In genomic region chr12:90953956-90954421, GRCh38 we compare ENCODE assay signal across 9 cellular contexts. TPM values are rescaled to one million over a fixed set of nuclear protein-coding genes. Genes with fewer than 3 reads are reported as not detected.
DNase-seq lines count a peak whose midpoint lies in the region; ATAC-seq and TF ChIP-seq lines count a peak whose summit lies in the region.
"Had no signal": no experiment of that assay in that cellular context is flagged by ENCODE, and none has a peak within 500 bp of the region (broad histone marks: within the 10 kb centered on the region; RNA-seq: fewer than 3 reads in every experiment).

No MANE protein-coding gene starts in this region.

- peak; percentile 10 for DNase-seq in A673 (ENCODE audit: low spot score)
- peak; percentile 36 for DNase-seq in SK-MEL-5 (ENCODE audit: low read depth, low spot score)
- peak; percentile 69 for DNase-seq in iPS-NIHi11 (ENCODE audit: low spot score)
- no peak for DNase-seq in NCI-H1105 treated with DMSO at 0.1 percent for 48 hours (lab: John Stamatoyannopoulos, UW)
- no peak for DNase-seq in medulla oblongata (ENCODE audit: extremely low spot score)
- no peak for DNase-seq in lower leg skin (ENCODE audit: low spot score in 2 of 2)
- DNase-seq: SHP77 had no signal

- TF ChIP-seq CTCF in A673 (conservative IDR thresholded peaks at IDR 0.05; ENCODE audit: low read depth, low read length), result peak; percentile 33; the same call in 1 of the 2 replicates
- TF ChIP-seq CTCF in lower leg skin (IDR thresholded peaks at IDR 0.05), result no peak

- H3K9me3 ChIP-seq in A673 (ENCODE audit: low read depth, low read length, poor library complexity, severe bottlenecking), result no peaks in the 10 kb centered on the region

- intact Hi-C loops in A673 (cut with micrococcal nuclease; ENCODE audit: unreplicated experiment), result no loop called here
- intact Hi-C loops in lower leg skin (cut with DNase I; ENCODE audit: low total_unique reads), result no loop called here

- ATAC-seq in GM18868 (IDR thresholded peaks at IDR 0.05; ENCODE audit: unreplicated experiment) (peak; percentile 98), HG03342 (IDR thresholded peaks at IDR 0.05; ENCODE audit: unreplicated experiment) (no peak)

- H3K4me3 ChIP-seq in A673 (ENCODE audit: low read depth, low read length, poor library complexity, severe bottlenecking) (no peak overlapping the region), lower leg skin (ENCODE audit: low read depth, poor library complexity, severe bottlenecking) (no peak overlapping the region)

- POLR2A ChIA-PET in A673 (lab: Charles Lee; ENCODE audit: low non-redundant PET), result no interaction called here

- no peaks in the 10 kb centered on the region for H3K36me3 ChIP-seq in A673 (ENCODE audit: insufficient read depth, low read length, poor library complexity, severe bottlenecking)

- WGBS in lower leg skin, 2 donors, result 87% methylated on average over 32 of the region's 32 CpGs

- H3K27me3 ChIP-seq in A673 (replicated peaks; ENCODE audit: insufficient read depth, low read depth, low read length, poor library complexity), result no peaks in the 10 kb centered on the region

- no peak for TF ChIP-seq POLR2A in lower leg skin (IDR thresholded peaks at IDR 0.05)

- BruUV-seq in A673 (replicated peaks; lab: Mats Ljungman, UMichigan), result no TSS peak

- no peaks in the 10 kb centered on the region for H3K4me1 ChIP-seq in A673 (ENCODE audit: insufficient read depth, low read length, poor library complexity, severe bottlenecking)

- no peak overlapping the region for H3K27ac ChIP-seq in A673 (ENCODE audit: low read depth, low read length, poor library complexity, severe bottlenecking)

- CTCF ChIA-PET in A673 (lab: Charles Lee), result no interaction called here

- in situ Hi-C loops in SK-MEL-5 (cut with HindIII; ENCODE audit: low pct_unique_long_range_greater_than_20kb, low sequenced_read_pairs), result no loop called here

RNA-seq across cellular contexts. Expression of gene CCER1, which starts 1.0 kb away (rescaled TPM):
- total RNA-seq in A673 (2021), result not detected in 2 replicates
- total RNA-seq in SK-MEL-5 (2014; rRNA removed; shearing (Covaris generic)), result not detected in 2 replicates
- polyA plus RNA-seq in SK-MEL-5 (2015; cell fraction: cytosol; rRNA removed), result not detected in 2 replicates
- not detected in 2 replicates for polyA plus RNA-seq in SK-MEL-5 (2015; cell fraction: nucleus; rRNA removed)
- not detected for total RNA-seq in lower leg skin

RNA-seq across cellular contexts. Expression of gene EPYC, which starts 50.8 kb away (rescaled TPM):
- total RNA-seq in A673 (2021), result not detected in 2 replicates
- 0.87 and 1.0 TPM in 2 replicates for total RNA-seq in SK-MEL-5 (2014; rRNA removed; shearing (Covaris generic))
- 1.2 and 2.4 TPM in 2 replicates for polyA plus RNA-seq in SK-MEL-5 (2015; cell fraction: cytosol; rRNA removed)
- polyA plus RNA-seq in SK-MEL-5 (2015; cell fraction: nucleus; rRNA removed), result 0.59 TPM in 1 of 2 replicates, not detected in the other
- total RNA-seq in lower leg skin, result not detected

Comparison
In these comparisons a context has a peak if more than half of its experiments do, and no peak if none do; other contexts are left out.
1. DNase-seq: peak in A673 (single experiment), SK-MEL-5 (single experiment) and iPS-NIHi11 (single experiment); none in NCI-H1105 treated with DMSO at 0.1 percent for 48 hours (single experiment), medulla oblongata (single experiment) and lower leg skin (0 of 2).